25 cellular contexts compared by ENCODE assay signal in genomic region chr16:87347932-87348615, GRCh38. TPM values are rescaled to one million over a fixed set of nuclear protein-coding genes. Genes with fewer than 3 reads are reported as not detected.
A peak's percentile ranks its signal among the peaks of the same experiment; 100 is the strongest.
DNase-seq lines count a peak whose midpoint lies in the region; ATAC-seq and TF ChIP-seq lines count a peak whose summit lies in the region.
"Had no signal": no experiment of that assay in that cellular context is flagged by ENCODE, and none has a peak within 500 bp of the region (broad histone marks: within the 10 kb centered on the region; RNA-seq: fewer than 3 reads in every experiment).

No MANE protein-coding gene starts in this region.

- H3K27me3 ChIP-seq in HCT116 (ENCODE audit: insufficient read depth, low read length), result no peaks in the 10 kb centered on the region
- no peaks in the 10 kb centered on the region for H3K27me3 ChIP-seq in trophoblast cell (ENCODE audit: insufficient read depth, low read length)
- no peaks in the 10 kb centered on the region for H3K27me3 ChIP-seq in esophagus squamous epithelium
- H3K27me3 ChIP-seq: BE2C, transverse colon had no signal

- H3K4me3 Mint-ChIP-seq in activated CD8-positive, alpha-beta T cell treated with anti-CD3 and anti-CD28 coated beads for 36 hours, result no peak overlapping the region
- H3K4me3 Mint-ChIP-seq: activated CD8-positive, alpha-beta memory T cell treated with anti-CD3 and anti-CD28 coated beads, Interleukin-2, amount 10 ng/mL, durations not matched to agents 7 days and 5 days; activated naive CD8-positive, alpha-beta T cell treated with anti-CD3 and anti-CD28 coated beads for 36 hours; stimulated activated naive CD8-positive, alpha-beta T cell treated with anti-CD3 and anti-CD28 coated beads, Interleukin-15, Interleukin-2, amounts not matched to agents 100 ng/mL and 50 ng/mL, for 24 hours had no signal

- DNase-seq in activated naive CD4-positive, alpha-beta T cell treated with anti-CD3 and anti-CD28 coated beads, Interleukin-2, amount 50 U/mL, for 72 hours (ENCODE audit: low spot score in 2 of 2), result no peak
- no peak for DNase-seq in activated naive CD4-positive, alpha-beta T cell (lab: John Stamatoyannopoulos, UW)
- DNase-seq in HCT116 (ENCODE audit: low read depth, low spot score), result no peak
- no peak for DNase-seq in activated CD8-positive, alpha-beta T cell treated with anti-CD3 and anti-CD28 coated beads for 36 hours
- no peak for DNase-seq in trophoblast cell
- DNase-seq in esophagus squamous epithelium (lab: John Stamatoyannopoulos, UW), result no peak
- DNase-seq in GM10266 (ENCODE audit: extremely low spot score), result no peak
- DNase-seq: activated CD4-positive, alpha-beta T cell treated with anti-CD3 and anti-CD28 coated beads for 1 hour; activated CD8-positive, alpha-beta memory T cell treated with anti-CD3 and anti-CD28 coated beads, Interleukin-2, amount 10 ng/mL, durations not matched to agents 7 days and 5 days; activated naive CD8-positive, alpha-beta T cell treated with anti-CD3 and anti-CD28 coated beads for 36 hours; BE2C; cerebellar nuclear complex; DMS79 treated with DMSO at 0.1 percent for 48 hours; effector memory CD4-positive, alpha-beta T cell; HCEC 1CT; NCI-H1694 treated with DMSO at 0.1 percent for 48 hours; NCI-H526; RPMI8226; stimulated activated CD4-positive, alpha-beta T cell treated with anti-CD3 and anti-CD28 coated beads, Interleukin-4, amount 100 ng/mL, for 1 hour; transverse colon had no signal

- POLR2A ChIA-PET in HCT116 (lab: Charles Lee), result no interaction called here
- POLR2A ChIA-PET in activated CD8-positive, alpha-beta T cell treated with anti-CD3 and anti-CD28 coated beads for 36 hours (lab: Charles Lee), result interaction anchor here (0.5 kb wide), 1 partner anchor 113 kb away, joined by 3 read pairs; no protein-coding TSS in a partner anchor

- H2BK12ac ChIP-seq in trophoblast cell (ENCODE audit: low read length), result no peak overlapping the region

- H3K79me2 ChIP-seq in HCT116 (ENCODE audit: insufficient read depth, low read length) (peaks cover 36% of the 10 kb centered on the region; the same call in 1 of the 2 replicates), trophoblast cell (ENCODE audit: control insufficient read depth, insufficient read depth, low read length, poor library complexity) (no peaks in the 10 kb centered on the region)

- no peaks in the 10 kb centered on the region for H3K79me1 ChIP-seq in trophoblast cell (ENCODE audit: low read length)

- no peak overlapping the region for H3K4ac ChIP-seq in trophoblast cell (ENCODE audit: low read depth, low read length)

- ATAC-seq in activated naive CD4-positive, alpha-beta T cell treated with anti-CD3 and anti-CD28 coated beads, Interleukin-2, amount 50 U/mL, for 72 hours, result no peak
- peak; percentile 49 for ATAC-seq in HCT116
- ATAC-seq in activated CD8-positive, alpha-beta T cell treated with anti-CD3 and anti-CD28 coated beads for 36 hours, result no peak
- no peak for ATAC-seq in GM21360 (IDR thresholded peaks at IDR 0.05; ENCODE audit: unreplicated experiment)
- ATAC-seq: activated CD8-positive, alpha-beta memory T cell treated with anti-CD3 and anti-CD28 coated beads, Interleukin-2, amount 10 ng/mL, durations not matched to agents 7 days and 5 days; K562; SK-N-SH treated with all-trans-retinoic acid at 6 μM for 48 hours had no signal

- H2BK120ac ChIP-seq in trophoblast cell (ENCODE audit: insufficient read depth, low read length, poor library complexity), result no peak overlapping the region

- H2AK5ac ChIP-seq in trophoblast cell (ENCODE audit: low read length), result no peak overlapping the region

- H4K8ac ChIP-seq in trophoblast cell (ENCODE audit: low read depth, low read length), result no peak overlapping the region

- no peak overlapping the region for H3K4me3 ChIP-seq in HCT116 (replicated peaks in 1 of 2; ENCODE audit: low read depth in 1 of 2, low read length in 2 of 2)
- peak overlapping the region; percentile 39 for H3K4me3 ChIP-seq in trophoblast cell (ENCODE audit: low read depth, low read length)
- H3K4me3 ChIP-seq in esophagus squamous epithelium, result no peak overlapping the region
- H3K4me3 ChIP-seq: K562, lung, transverse colon had no signal

- H3K36me3 ChIP-seq in HCT116 (ENCODE audit: control insufficient read depth in 1 of 2, insufficient read depth in 2 of 2, low read length in 2 of 2) (peaks cover 9 to 28% of the 10 kb centered on the region in 2 experiments; a peak in 3 of 4 replicates), trophoblast cell (ENCODE audit: control insufficient read depth in 1 of 2, insufficient read depth in 2 of 2, low read length in 2 of 2) (peaks cover 13 to 25% of the 10 kb centered on the region in 2 experiments), esophagus squamous epithelium (peaks cover 4 to 73% (median 13%) of the 10 kb centered on the region in 3 donors)

- TF ChIP-seq CTCF in HCT116 (IDR thresholded peaks at IDR 0.05 in 2 of 3, conservative IDR thresholded peaks at IDR 0.05 in 1 of 3; ENCODE audit: borderline replicate concordance in 1 of 3, insufficient read depth in 1 of 3, low read depth in 2 of 3, low read length in 2 of 3) (peak in 2 of 3 experiments; percentile 26 to 29; a peak in 1 of 6 replicates), esophagus squamous epithelium (IDR thresholded peaks at IDR 0.05) (no peak), GM10266 (IDR thresholded peaks at IDR 0.05; ENCODE audit: control insufficient read depth, insufficient read depth, low read depth, missing control alignments) (no peak)
- no peak for TF ChIP-seq CTCF in activated CD8-positive, alpha-beta T cell treated with anti-CD3 and anti-CD28 coated beads for 36 hours (IDR thresholded peaks at IDR 0.05)

- H3K9me2 ChIP-seq in HCT116 (ENCODE audit: insufficient read depth), result no peaks in the 10 kb centered on the region

- no peak for TF ChIP-seq RAD21 in HCT116 (IDR thresholded peaks at IDR 0.05; ENCODE audit: low read depth)

- H4K20me1 ChIP-seq in HCT116 (ENCODE audit: insufficient read depth), result no peaks in the 10 kb centered on the region; the same call in 1 of the 2 replicates

- intact Hi-C loops in HCT116 (cut with micrococcal nuclease) (no loop called here), esophagus squamous epithelium (cut with DNase I) (no loop called here)
- intact Hi-C loops in activated CD8-positive, alpha-beta T cell treated with anti-CD3 and anti-CD28 coated beads for 36 hours (cut with micrococcal nuclease), result no loop called here

- no peak overlapping the region for H3K14ac ChIP-seq in trophoblast cell (ENCODE audit: low read length)

- CTCF ChIA-PET in HCT116 (lab: Charles Lee), result no interaction called here
- CTCF ChIA-PET in activated CD8-positive, alpha-beta T cell treated with anti-CD3 and anti-CD28 coated beads for 36 hours (lab: Charles Lee), result no interaction called here

- H3K9me3 ChIP-seq in HCT116 (ENCODE audit: control insufficient read depth in 1 of 2, insufficient read depth in 1 of 2, low read depth in 1 of 2, low read length in 2 of 2) (no peaks in the 10 kb centered on the region), trophoblast cell (ENCODE audit: insufficient read depth, low read depth, low read length) (peaks cover 2% of the 10 kb centered on the region), esophagus squamous epithelium (no peaks in the 10 kb centered on the region)
- H3K9me3 ChIP-seq: BE2C, transverse colon had no signal

- H3K4me1 ChIP-seq in HCT116 (ENCODE audit: control insufficient read depth in 1 of 2, insufficient read depth in 2 of 2, low read length in 2 of 2) (no peaks in the 10 kb centered on the region), trophoblast cell (ENCODE audit: control insufficient read depth in 1 of 2, insufficient read depth in 2 of 2, low read length in 2 of 2) (peaks cover 0 to 3% of the 10 kb centered on the region in 2 experiments), esophagus squamous epithelium (peaks cover 8 to 50% (median 13%) of the 10 kb centered on the region in 3 donors)

- H3K4me2 ChIP-seq in HCT116 (ENCODE audit: low read length) (no peak overlapping the region), trophoblast cell (ENCODE audit: low read length) (no peak overlapping the region)

- WGBS in trophoblast cell (ENCODE audit: extremely low coverage, insufficient coverage, insufficient read length), result no CpG with 5 or more reads among the region's 13 CpGs
- 93 to 97% methylated on average over 6 to 10 of the region's 13 CpGs for WGBS in esophagus squamous epithelium, 2 donors

- H3K9me3 Mint-ChIP-seq in activated naive CD4-positive, alpha-beta T cell treated with anti-CD3 and anti-CD28 coated beads, Interleukin-2, amount 50 U/mL, for 72 hours, result no peaks in the 10 kb centered on the region
- no peaks in the 10 kb centered on the region for H3K9me3 Mint-ChIP-seq in activated CD8-positive, alpha-beta T cell treated with anti-CD3 and anti-CD28 coated beads for 36 hours
- H3K9me3 Mint-ChIP-seq: activated naive CD8-positive, alpha-beta T cell treated with anti-CD3 and anti-CD28 coated beads for 36 hours; stimulated activated naive CD8-positive, alpha-beta T cell treated with anti-CD3 and anti-CD28 coated beads, Interleukin-15, Interleukin-2, amounts not matched to agents 100 ng/mL and 50 ng/mL, for 24 hours had no signal

- H3K36me3 Mint-ChIP-seq in activated naive CD4-positive, alpha-beta T cell treated with anti-CD3 and anti-CD28 coated beads, Interleukin-2, amount 50 U/mL, for 72 hours, result peaks cover 10 to 11% of the 10 kb centered on the region in 2 donors
- H3K36me3 Mint-ChIP-seq in activated CD8-positive, alpha-beta T cell treated with anti-CD3 and anti-CD28 coated beads for 36 hours (ENCODE audit: low read depth), result peaks cover 34% of the 10 kb centered on the region

- H3K27me3 Mint-ChIP-seq in activated CD8-positive, alpha-beta T cell treated with anti-CD3 and anti-CD28 coated beads for 36 hours, result no peaks in the 10 kb centered on the region
- H3K27me3 Mint-ChIP-seq: activated CD8-positive, alpha-beta memory T cell treated with anti-CD3 and anti-CD28 coated beads, Interleukin-2, amount 10 ng/mL, durations not matched to agents 7 days and 5 days; activated naive CD8-positive, alpha-beta T cell treated with anti-CD3 and anti-CD28 coated beads for 36 hours; stimulated activated naive CD8-positive, alpha-beta T cell treated with anti-CD3 and anti-CD28 coated beads, Interleukin-15, Interleukin-2, amounts not matched to agents 100 ng/mL and 50 ng/mL, for 24 hours had no signal

- H2BK5ac ChIP-seq in trophoblast cell (ENCODE audit: low read depth, low read length, poor library complexity), result no peak overlapping the region

- RAD21 ChIA-PET in HCT116 (lab: Charles Lee; ENCODE audit: low non-redundant PET in 1 of 2, low total read pairs in 2 of 2, uncharacterized antibody in 2 of 2, unreplicated experiment in 2 of 2), result no interaction called here

- peaks cover 22% of the 10 kb centered on the region for H3K4me1 Mint-ChIP-seq in activated CD8-positive, alpha-beta T cell treated with anti-CD3 and anti-CD28 coated beads for 36 hours (ENCODE audit: low read depth)

- H4K12ac ChIP-seq in trophoblast cell (ENCODE audit: low read depth, low read length), result no peak overlapping the region

- H3K23ac ChIP-seq in trophoblast cell (ENCODE audit: low read length), result no peak overlapping the region

- peak overlapping the region; percentile 46 to 72 for H3K27ac Mint-ChIP-seq in activated naive CD4-positive, alpha-beta T cell treated with anti-CD3 and anti-CD28 coated beads, Interleukin-2, amount 50 U/mL, for 72 hours
- peak overlapping the region; percentile 59 for H3K27ac Mint-ChIP-seq in activated CD8-positive, alpha-beta T cell treated with anti-CD3 and anti-CD28 coated beads for 36 hours
- H3K27ac Mint-ChIP-seq: activated CD8-positive, alpha-beta memory T cell treated with anti-CD3 and anti-CD28 coated beads, Interleukin-2, amount 10 ng/mL, durations not matched to agents 7 days and 5 days; activated naive CD8-positive, alpha-beta T cell treated with anti-CD3 and anti-CD28 coated beads for 36 hours; stimulated activated naive CD8-positive, alpha-beta T cell treated with anti-CD3 and anti-CD28 coated beads, Interleukin-15, Interleukin-2, amounts not matched to agents 100 ng/mL and 50 ng/mL, for 24 hours had no signal

- BruUV-seq in HCT116 (replicated peaks; lab: Mats Ljungman, UMichigan), result no TSS peak

- H2AFZ ChIP-seq in HCT116 (ENCODE audit: low read depth, low read length, poor library complexity, severe bottlenecking) (no peak overlapping the region), trophoblast cell (ENCODE audit: insufficient read depth, low read length, poor library complexity) (no peak overlapping the region)

- H3K27ac ChIP-seq in HCT116 (ENCODE audit: low read depth, low read length) (no peak overlapping the region; the same call in 1 of the 2 replicates), trophoblast cell (ENCODE audit: low read depth, low read length) (no peak overlapping the region), esophagus squamous epithelium (no peak overlapping the region)
- H3K27ac ChIP-seq: transverse colon had no signal

- TF ChIP-seq POLR2A in HCT116 (IDR thresholded peaks at IDR 0.05; ENCODE audit: borderline replicate concordance, extremely low read depth, insufficient read depth, insufficient read length) (no peak), esophagus squamous epithelium (IDR thresholded peaks at IDR 0.05) (no peak)

- no peak overlapping the region for H3K18ac ChIP-seq in trophoblast cell (ENCODE audit: low read length)

- H4K91ac ChIP-seq in trophoblast cell (ENCODE audit: low read depth, low read length), result no peak overlapping the region

- H3K9ac ChIP-seq in HCT116 (ENCODE audit: low read length) (no peak overlapping the region), trophoblast cell (ENCODE audit: low read length) (no peak overlapping the region)

RNA-seq across cellular contexts. Expression of gene C16orf95, which starts 30.9 kb away (rescaled TPM):
- 10 to 100 TPM; 12.2 to 16.9 TPM for total RNA-seq in activated naive CD4-positive, alpha-beta T cell treated with anti-CD3 and anti-CD28 coated beads, Interleukin-2, amount 50 U/mL, for 72 hours
- total RNA-seq in HCT116 (2021; ENCODE audit: unreplicated experiment) (12.2 TPM), esophagus squamous epithelium (under 1 TPM; 0.38 to 0.95 (median 0.85) TPM)
- 12.3 and 13.2 TPM in 2 replicates for polyA plus RNA-seq in HCT116 (2012)
- 10 to 100 TPM; 11.5 to 13.6 TPM for total RNA-seq in activated CD8-positive, alpha-beta T cell treated with anti-CD3 and anti-CD28 coated beads for 36 hours
- polyA plus RNA-seq in trophoblast cell (2013), result 4.3 and 4.4 TPM in 2 replicates

RNA-seq across cellular contexts. Expression of gene FBXO31, which starts 35.5 kb away (rescaled TPM):
- total RNA-seq in activated naive CD4-positive, alpha-beta T cell treated with anti-CD3 and anti-CD28 coated beads, Interleukin-2, amount 50 U/mL, for 72 hours, result 10 to 100 TPM; 25.3 to 36.0 TPM
- total RNA-seq in HCT116 (2021; ENCODE audit: unreplicated experiment) (52.1 TPM), esophagus squamous epithelium (10 to 100 TPM; 18.3 to 43.7 (median 21.2) TPM)
- 27.9 and 33.9 TPM in 2 replicates for polyA plus RNA-seq in HCT116 (2012)
- total RNA-seq in activated CD8-positive, alpha-beta T cell treated with anti-CD3 and anti-CD28 coated beads for 36 hours, result 10 to 100 TPM; 32.0 to 32.7 TPM
- 7.8 TPM in 2 replicates for polyA plus RNA-seq in trophoblast cell (2013)

RNA-seq across cellular contexts. Expression of gene MAP1LC3B, which starts 44.1 kb away (rescaled TPM):
- 10 to 100 TPM; 64.7 to 83.4 TPM for total RNA-seq in activated naive CD4-positive, alpha-beta T cell treated with anti-CD3 and anti-CD28 coated beads, Interleukin-2, amount 50 U/mL, for 72 hours
- total RNA-seq in HCT116 (2021; ENCODE audit: unreplicated experiment) (93.8 TPM), esophagus squamous epithelium (10 to 100 TPM; 14.2 to 38.0 (median 24.4) TPM)
- 104 and 108 TPM in 2 replicates for polyA plus RNA-seq in HCT116 (2012)
- 10 to 100 TPM; 55.3 to 58.1 TPM for total RNA-seq in activated CD8-positive, alpha-beta T cell treated with anti-CD3 and anti-CD28 coated beads for 36 hours
- 81.7 and 82.7 TPM in 2 replicates for polyA plus RNA-seq in trophoblast cell (2013)

Comparison
In these comparisons a context has a peak if more than half of its experiments do, and no peak if none do; other contexts are left out.
1. CTCF ChIP-seq: peak in HCT116 (2 of 3); none in activated CD8-positive, alpha-beta T cell treated with anti-CD3 and anti-CD28 coated beads for 36 hours (single experiment), esophagus squamous epithelium (0 of 6) and GM10266 (single experiment).